In the genomic region with DNA sequence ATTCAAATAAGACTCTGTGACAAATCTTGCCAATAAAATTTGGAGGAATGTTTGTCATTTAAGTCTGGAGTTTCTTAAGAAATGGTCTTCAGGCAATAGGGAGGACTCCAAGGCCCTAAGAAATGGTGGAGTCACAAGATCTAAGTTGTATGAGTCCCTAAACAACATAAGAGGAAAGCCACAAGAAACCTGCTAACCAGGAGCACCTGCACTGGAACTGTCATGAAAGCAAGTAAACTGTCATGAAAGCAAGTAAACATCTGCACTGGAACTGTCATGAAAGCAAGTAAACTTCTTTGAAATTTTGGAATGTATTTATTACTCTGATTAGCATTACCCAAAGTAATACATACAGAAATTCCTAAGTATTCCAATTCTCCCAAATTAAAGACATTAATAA, we compare ENCODE assay signal across 15 cellular contexts. TPM values are rescaled to one million over a fixed set of nuclear protein-coding genes. Genes with fewer than 3 reads are reported as not detected.
A peak's percentile ranks its signal among the peaks of the same experiment; 100 is the strongest.
DNase-seq lines count a peak whose midpoint lies in the region; ATAC-seq and TF ChIP-seq lines count a peak whose summit lies in the region.
"Had no signal": no experiment of that assay in that cellular context is flagged by ENCODE, and none has a peak within 500 bp of the region (broad histone marks: within the 10 kb centered on the region; RNA-seq: fewer than 3 reads in every experiment).

No MANE protein-coding gene starts in this region.

- H3K4me3 Mint-ChIP-seq in MCF 10A (ENCODE audit: unreplicated experiment), result no peak overlapping the region
- peak overlapping the region; percentile 65 to 73 for H3K4me3 Mint-ChIP-seq in effector memory CD8-positive, alpha-beta T cell
- peak overlapping the region; percentile 51 to 56 for H3K4me3 Mint-ChIP-seq in stimulated activated naive CD8-positive, alpha-beta T cell treated with anti-CD3 and anti-CD28 coated beads, Interleukin-15, amount 100 ng/mL, for 72 hours
- H3K4me3 Mint-ChIP-seq in Calu3 (ENCODE audit: low read depth, unreplicated experiment), result no peak overlapping the region
- H3K4me3 Mint-ChIP-seq: stimulated activated memory B cell treated with anti-CD40 and anti-IgM and Interleukin-4, amounts not matched to agents 10 μg/mL and 1 μg/mL and 100 μg/mL, for 72 hours had no signal

- POLR2A ChIA-PET in MCF 10A (lab: Yijun Ruan, JAX), result interaction anchor here (1.8 kb wide), 1 partner anchor 15 kb away, joined by 5 read pairs; no protein-coding TSS in a partner anchor

- peak overlapping the region; percentile 70 for H3K27ac Mint-ChIP-seq in MCF 10A (ENCODE audit: low read depth, unreplicated experiment)
- peak overlapping the region; percentile 27 to 67 for H3K27ac Mint-ChIP-seq in effector memory CD8-positive, alpha-beta T cell
- peak overlapping the region in 1 of 2 donors; percentile 44 for H3K27ac Mint-ChIP-seq in stimulated activated naive CD8-positive, alpha-beta T cell treated with anti-CD3 and anti-CD28 coated beads, Interleukin-15, amount 100 ng/mL, for 72 hours
- no peak overlapping the region for H3K27ac Mint-ChIP-seq in Calu3 (ENCODE audit: unreplicated experiment)
- H3K27ac Mint-ChIP-seq: stimulated activated memory B cell treated with anti-CD40 and anti-IgM and Interleukin-4, amounts not matched to agents 10 μg/mL and 1 μg/mL and 100 μg/mL, for 72 hours had no signal

- no peaks in the 10 kb centered on the region for H4K20me1 ChIP-seq in mammary epithelial cell (ENCODE audit: insufficient read depth, low read length)
- no peaks in the 10 kb centered on the region for H4K20me1 ChIP-seq in OCI-LY1 (ENCODE audit: insufficient read depth, low read length)

- intact Hi-C loops in MCF 10A (cut with micrococcal nuclease), result loop anchor here (5.0 to 10.0 kb wide), 2 partner anchors 71 to 242 kb away; partner anchors contain the start of gene FRAS1
- intact Hi-C loops in mammary epithelial cell (cut with micrococcal nuclease), result loop anchor here (5.0 kb wide), 1 partner anchor 107 kb away; no protein-coding TSS in a partner anchor
- intact Hi-C loops in Calu3 (cut with micrococcal nuclease; ENCODE audit: unreplicated experiment), result no loop called here

- H3K4me1 ChIP-seq in mammary epithelial cell (ENCODE audit: insufficient read depth, low read length) (peaks cover 3% of the 10 kb centered on the region), OCI-LY1 (ENCODE audit: insufficient read depth, low read length, severe bottlenecking) (peaks cover 43% of the 10 kb centered on the region)

- H3K79me2 ChIP-seq in mammary epithelial cell (ENCODE audit: insufficient read depth, low read length) (peaks cover 83% of the 10 kb centered on the region), OCI-LY1 (ENCODE audit: insufficient read depth, low read length) (peaks cover 74% of the 10 kb centered on the region)

- no peak overlapping the region for H3K4me3 ChIP-seq in mammary epithelial cell (replicated peaks in 1 of 3; ENCODE audit: insufficient read depth in 1 of 3, low read depth in 2 of 3, low read length in 3 of 3)
- no peak overlapping the region for H3K4me3 ChIP-seq in OCI-LY1 (ENCODE audit: low read depth, low read length, poor library complexity, severe bottlenecking)
- H3K4me3 ChIP-seq: skin epidermis had no signal

- CTCF ChIA-PET in MCF 10A (lab: Yijun Ruan, JAX), result no interaction called here
- CTCF ChIA-PET in mammary epithelial cell (lab: Charles Lee; ENCODE audit: low non-redundant PET), result no interaction called here
- CTCF ChIA-PET in Calu3 (lab: Charles Lee), result no interaction called here

- TF ChIP-seq CTCF in MCF 10A (IDR thresholded peaks at IDR 0.05; ENCODE audit: unreplicated experiment) (no peak), mammary epithelial cell (conservative IDR thresholded peaks at IDR 0.05 in 1 of 2, IDR thresholded peaks at IDR 0.05 in 1 of 2; ENCODE audit: extremely low read depth in 1 of 2, insufficient read depth in 1 of 2, low read depth in 1 of 2, low read length in 2 of 2) (no peak), OCI-LY1 (IDR thresholded peaks at IDR 0.05; ENCODE audit: low read length) (no peak), Calu3 (IDR thresholded peaks at IDR 0.05; ENCODE audit: unreplicated experiment) (no peak)

- H3K4me1 Mint-ChIP-seq in MCF 10A (ENCODE audit: insufficient read depth, unreplicated experiment) (peaks cover 40% of the 10 kb centered on the region), Calu3 (ENCODE audit: low read depth, unreplicated experiment) (peaks cover 25% of the 10 kb centered on the region)
- peaks cover 44 to 60% of the 10 kb centered on the region in 2 donors for H3K4me1 Mint-ChIP-seq in effector memory CD8-positive, alpha-beta T cell (ENCODE audit: low read depth in 2 of 2)
- peaks cover 62% of the 10 kb centered on the region for H3K4me1 Mint-ChIP-seq in stimulated activated naive CD8-positive, alpha-beta T cell treated with anti-CD3 and anti-CD28 coated beads, Interleukin-15, amount 100 ng/mL, for 72 hours

- no peak overlapping the region for H3K27ac ChIP-seq in mammary epithelial cell (ENCODE audit: insufficient read depth, low read depth, low read length)
- H3K27ac ChIP-seq in OCI-LY1 (ENCODE audit: low read depth, low read length, poor library complexity, severe bottlenecking), result no peak overlapping the region

- H3K9me3 ChIP-seq in mammary epithelial cell (replicated peaks; ENCODE audit: insufficient read depth, low read length), result no peaks in the 10 kb centered on the region
- no peaks in the 10 kb centered on the region for H3K9me3 ChIP-seq in OCI-LY1 (ENCODE audit: low read length)

- BruUV-seq in MCF 10A (replicated peaks; lab: Mats Ljungman, UMichigan), result no TSS peak
- BruUV-seq in mammary epithelial cell (replicated peaks; lab: Mats Ljungman, UMichigan), result no TSS peak
- BruUV-seq in Calu3 (replicated peaks; lab: Mats Ljungman, UMichigan), result no TSS peak

- H3K27me3 ChIP-seq in mammary epithelial cell (ENCODE audit: insufficient read depth, low read length) (no peaks in the 10 kb centered on the region), OCI-LY1 (ENCODE audit: insufficient read depth, low read length) (no peaks in the 10 kb centered on the region)

- in situ Hi-C loops in mammary epithelial cell (cut with MboI; ENCODE audit: low sequenced_read_pairs in 2 of 2), result no loop called here

- DNase-seq in MCF 10A (ENCODE audit: unreplicated experiment), result no peak
- DNase-seq in mammary epithelial cell, result no peak
- DNase-seq in effector memory CD8-positive, alpha-beta T cell, result no peak
- no peak for DNase-seq in stimulated activated naive CD8-positive, alpha-beta T cell treated with anti-CD3 and anti-CD28 coated beads, Interleukin-15, amount 100 ng/mL, for 72 hours
- no peak for DNase-seq in NOMO-1 treated with DMSO at 0.1 percent for 48 hours (lab: John Stamatoyannopoulos, UW; ENCODE audit: unreplicated experiment)
- DNase-seq in Calu3, result no peak
- DNase-seq: AML-193, DMS79 treated with DMSO at 0.1 percent for 48 hours, H7, mesenchymal stem cell, NCI-H2107 had no signal

- H3K36me3 ChIP-seq in mammary epithelial cell (ENCODE audit: insufficient read depth, low read length), result no peaks in the 10 kb centered on the region
- peaks cover 3% of the 10 kb centered on the region; the same call in 1 of the 2 replicates for H3K36me3 ChIP-seq in OCI-LY1 (ENCODE audit: insufficient read depth, low read length)

- H3K9ac ChIP-seq in mammary epithelial cell (ENCODE audit: insufficient read depth, low read length), result no peak overlapping the region
- no peak overlapping the region for H3K9ac ChIP-seq in OCI-LY1 (ENCODE audit: low read length)

- no peaks in the 10 kb centered on the region for H3K9me2 ChIP-seq in OCI-LY1 (ENCODE audit: low read depth, low read length)

- no peak overlapping the region for H2AFZ ChIP-seq in mammary epithelial cell (ENCODE audit: low read depth, low read length)
- H2AFZ ChIP-seq in OCI-LY1 (ENCODE audit: low read length), result no peak overlapping the region

- H3K36me3 Mint-ChIP-seq in MCF 10A (ENCODE audit: insufficient read depth, unreplicated experiment), result peaks cover 3% of the 10 kb centered on the region
- peaks cover 64% of the 10 kb centered on the region for H3K36me3 Mint-ChIP-seq in effector memory CD8-positive, alpha-beta T cell (ENCODE audit: insufficient read depth)
- H3K36me3 Mint-ChIP-seq in Calu3 (ENCODE audit: insufficient read depth, unreplicated experiment), result peaks cover 33% of the 10 kb centered on the region

- H3F3A ChIP-seq in OCI-LY1 (ENCODE audit: insufficient read depth, low read length), result no peaks in the 10 kb centered on the region; the same call in 1 of the 2 replicates

- H3K9me3 Mint-ChIP-seq in MCF 10A (ENCODE audit: unreplicated experiment), result no peaks in the 10 kb centered on the region
- H3K9me3 Mint-ChIP-seq in effector memory CD8-positive, alpha-beta T cell, result no peaks in the 10 kb centered on the region
- no peaks in the 10 kb centered on the region for H3K9me3 Mint-ChIP-seq in stimulated activated naive CD8-positive, alpha-beta T cell treated with anti-CD3 and anti-CD28 coated beads, Interleukin-15, amount 100 ng/mL, for 72 hours
- H3K9me3 Mint-ChIP-seq in Calu3 (ENCODE audit: low read depth, unreplicated experiment), result no peaks in the 10 kb centered on the region
- H3K9me3 Mint-ChIP-seq: stimulated activated memory B cell treated with anti-CD40 and anti-IgM and Interleukin-4, amounts not matched to agents 10 μg/mL and 1 μg/mL and 100 μg/mL, for 72 hours had no signal

- ATAC-seq in effector memory CD8-positive, alpha-beta T cell (replicated peaks), result no peak
- ATAC-seq in stimulated activated naive CD8-positive, alpha-beta T cell treated with anti-CD3 and anti-CD28 coated beads, Interleukin-15, amount 100 ng/mL, for 72 hours, result no peak
- ATAC-seq in GM21825 (IDR thresholded peaks at IDR 0.05; ENCODE audit: unreplicated experiment), result no peak
- ATAC-seq: stimulated activated memory B cell treated with anti-CD40 and anti-IgM and Interleukin-4, amounts not matched to agents 10 μg/mL and 1 μg/mL and 100 μg/mL, for 72 hours had no signal

- dilution Hi-C loops in mammary epithelial cell (cut with HindIII; ENCODE audit: low sequenced_read_pairs), result no loop called here

- H3K4me2 ChIP-seq in mammary epithelial cell (ENCODE audit: insufficient read depth, low read depth, low read length) (no peak overlapping the region), OCI-LY1 (ENCODE audit: low read length) (peak overlapping the region; percentile 10; the same call in 1 of the 2 replicates)

- H3K27me3 Mint-ChIP-seq in MCF 10A (ENCODE audit: insufficient read depth, unreplicated experiment), result no peaks in the 10 kb centered on the region
- H3K27me3 Mint-ChIP-seq in effector memory CD8-positive, alpha-beta T cell, result no peaks in the 10 kb centered on the region
- no peaks in the 10 kb centered on the region for H3K27me3 Mint-ChIP-seq in stimulated activated naive CD8-positive, alpha-beta T cell treated with anti-CD3 and anti-CD28 coated beads, Interleukin-15, amount 100 ng/mL, for 72 hours
- no peaks in the 10 kb centered on the region for H3K27me3 Mint-ChIP-seq in Calu3 (ENCODE audit: unreplicated experiment)
- H3K27me3 Mint-ChIP-seq: stimulated activated memory B cell treated with anti-CD40 and anti-IgM and Interleukin-4, amounts not matched to agents 10 μg/mL and 1 μg/mL and 100 μg/mL, for 72 hours had no signal

RNA-seq across cellular contexts. Expression of gene CNOT6L, which starts 3.5 kb away (rescaled TPM):
- total RNA-seq in MCF 10A (2022), result 45.8 and 47.3 TPM in 2 replicates
- total RNA-seq in mammary epithelial cell, result 10 to 100 TPM; 23.3 to 36.5 TPM
- 10.9 TPM for polyA plus RNA-seq in mammary epithelial cell
- 99.2 TPM for polyA minus RNA-seq in mammary epithelial cell
- 27.1 and 29.7 TPM in 2 replicates for total RNA-seq in Calu3 (2022)

RNA-seq across cellular contexts. Expression of gene MRPL1, which starts 47.0 kb away (rescaled TPM):
- total RNA-seq in MCF 10A (2022) (36.8 and 53.3 TPM in 2 replicates), mammary epithelial cell (10 to 100 TPM; 24.8 to 40.9 TPM), Calu3 (2022) (24.1 and 29.3 TPM in 2 replicates)
- polyA plus RNA-seq in mammary epithelial cell, result 20.8 TPM
- 28.9 TPM for polyA minus RNA-seq in mammary epithelial cell

Comparison
In these comparisons a context has a peak if more than half of its experiments do, and no peak if none do; other contexts are left out.
1. H3K4me3 Mint-ChIP-seq: peak in effector memory CD8-positive, alpha-beta T cell (2 of 2) and stimulated activated naive CD8-positive, alpha-beta T cell treated with anti-CD3 and anti-CD28 coated beads, Interleukin-15, amount 100 ng/mL, for 72 hours (2 of 2); none in MCF 10A (single experiment) and Calu3 (single experiment).